In genomic region chr14:33738481-33738880, GRCh38 we compare ENCODE assay signal across 1 cellular context.
TF ChIP-seq lines count a peak whose summit lies in the region.

No MANE protein-coding gene starts in this region.

TF ChIP-seq in H1, 55 proteins besides CTCF, POLR2A, EP300 and RAD21 (continued from another document):
- TF ChIP-seq CHD7 (IDR thresholded peaks at IDR 0.05; ENCODE audit: insufficient replicate concordance, low read length), result no peak
- TF ChIP-seq YY1 (IDR thresholded peaks at IDR 0.05; ENCODE audit: low read depth, low read length), result no peak
- no peak for TF ChIP-seq HDAC6 (IDR thresholded peaks at IDR 0.05; ENCODE audit: low read depth, low read length)
- no peak for TF ChIP-seq TBP (IDR thresholded peaks at IDR 0.05; ENCODE audit: low read depth, low read length)
- TF ChIP-seq SAP30 (IDR thresholded peaks at IDR 0.05; ENCODE audit: insufficient read depth, insufficient replicate concordance, low read length), result no peak
